2 cellular contexts compared by ENCODE assay signal in the genomic region with DNA sequence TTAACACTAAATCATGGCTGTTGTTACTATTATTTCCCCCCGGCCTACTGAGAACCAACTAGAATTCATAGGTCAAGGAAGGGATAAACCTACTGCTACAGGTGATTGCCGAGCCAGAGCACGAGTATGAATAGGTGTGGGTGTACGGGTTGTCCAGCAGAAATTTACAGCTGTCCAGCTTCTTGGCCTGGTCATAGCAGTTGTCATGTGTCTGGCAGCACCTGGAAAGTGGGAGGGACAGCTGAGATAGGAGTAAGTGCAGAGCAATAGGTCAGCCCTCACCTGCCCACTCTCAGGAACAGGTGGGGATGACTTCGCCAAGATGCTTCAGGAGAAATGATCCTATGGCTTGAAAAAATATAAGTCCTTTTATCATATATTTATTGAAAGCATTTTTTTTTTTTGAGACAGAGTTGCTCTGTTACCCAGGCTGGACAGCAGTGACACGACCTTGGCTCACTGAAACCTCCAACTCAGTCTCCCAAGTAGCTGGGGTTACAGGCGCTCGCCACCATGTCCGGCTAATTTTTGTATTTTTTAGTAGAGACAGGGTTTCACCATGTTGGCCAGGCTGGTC.
TF ChIP-seq lines count a peak whose summit lies in the region.

No MANE protein-coding gene starts in this region.

TF ChIP-seq in SK-N-SH, 30 proteins besides CTCF, POLR2A, EP300 and RAD21 (continued from another document):
- TF ChIP-seq TEAD4 (IDR thresholded peaks at IDR 0.05; ENCODE audit: borderline replicate concordance, insufficient read depth) = no peak
- TF ChIP-seq RXRA (IDR thresholded peaks at IDR 0.05; ENCODE audit: borderline replicate concordance, low read depth) = no peak
- TF ChIP-seq NFIC (IDR thresholded peaks at IDR 0.05; ENCODE audit: borderline replicate concordance) = no peak
TF ChIP-seq in SK-N-SH: peak in this region for 0.

TF ChIP-seq in SK-N-SH treated with all-trans-retinoic acid at 6 μM for 48 hours, 23 proteins besides CTCF, POLR2A, EP300 and RAD21 (continued from another document):
- TF ChIP-seq, protein P1, sequence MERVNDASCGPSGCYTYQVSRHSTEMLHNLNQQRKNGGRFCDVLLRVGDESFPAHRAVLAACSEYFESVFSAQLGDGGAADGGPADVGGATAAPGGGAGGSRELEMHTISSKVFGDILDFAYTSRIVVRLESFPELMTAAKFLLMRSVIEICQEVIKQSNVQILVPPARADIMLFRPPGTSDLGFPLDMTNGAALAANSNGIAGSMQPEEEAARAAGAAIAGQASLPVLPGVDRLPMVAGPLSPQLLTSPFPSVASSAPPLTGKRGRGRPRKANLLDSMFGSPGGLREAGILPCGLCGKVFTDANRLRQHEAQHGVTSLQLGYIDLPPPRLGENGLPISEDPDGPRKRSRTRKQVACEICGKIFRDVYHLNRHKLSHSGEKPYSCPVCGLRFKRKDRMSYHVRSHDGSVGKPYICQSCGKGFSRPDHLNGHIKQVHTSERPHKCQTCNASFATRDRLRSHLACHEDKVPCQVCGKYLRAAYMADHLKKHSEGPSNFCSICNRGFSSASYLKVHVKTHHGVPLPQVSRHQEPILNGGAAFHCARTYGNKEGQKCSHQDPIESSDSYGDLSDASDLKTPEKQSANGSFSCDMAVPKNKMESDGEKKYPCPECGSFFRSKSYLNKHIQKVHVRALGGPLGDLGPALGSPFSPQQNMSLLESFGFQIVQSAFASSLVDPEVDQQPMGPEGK (CRISPR knock-in tag; IDR thresholded peaks at IDR 0.05; ENCODE audit: borderline replicate concordance) = no peak
